22 cellular contexts compared by ENCODE assay signal in the genomic region with DNA sequence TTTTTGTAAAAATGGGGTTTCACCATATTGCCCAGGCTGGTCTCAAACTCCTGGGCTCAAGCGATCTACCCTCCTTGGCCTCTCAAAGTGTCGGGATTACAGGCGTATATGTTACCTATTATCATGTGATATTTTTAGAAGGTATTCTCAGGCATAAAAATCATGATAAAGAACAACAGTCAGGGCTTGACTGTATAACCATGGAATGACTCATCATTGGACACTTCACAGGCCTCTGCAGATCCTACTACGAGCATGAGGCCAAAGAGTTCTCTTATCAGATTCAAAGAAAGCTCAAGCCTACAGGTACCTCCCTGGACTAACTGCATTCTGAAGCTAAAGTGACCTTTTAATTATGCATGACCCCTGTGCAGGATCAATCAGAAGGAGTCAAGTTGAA.
DNase-seq lines count a peak whose midpoint lies in the region; FAIRE-seq and TF ChIP-seq lines count a peak whose summit lies in the region.
"Had no signal": no experiment of that assay in that cellular context is flagged by ENCODE, and none has a peak within 500 bp of the region (broad histone marks: within the 10 kb centered on the region; RNA-seq: fewer than 3 reads in every experiment).

No MANE protein-coding gene starts in this region.

- in situ Hi-C loops in Caki2 (cut with HindIII; ENCODE audit: low pct_unique_long_range_greater_than_20kb, low sequenced_read_pairs): no loop called here

- H3K36me3 ChIP-seq in bronchial epithelial cell (ENCODE audit: control insufficient read depth, insufficient read depth, low read length): no peaks in the 10 kb centered on the region
- H3K36me3 ChIP-seq: esophagus squamous epithelium, stomach had no signal

- DNase-seq in Caki2 (ENCODE audit: low read depth): peak; percentile 6
- DNase-seq in NCI-H226: peak; percentile 53
- DNase-seq in bronchial epithelial cell (ENCODE audit: low read depth): peak; percentile 77
- DNase-seq in kidney tubule cell (ENCODE audit: low spot score): peak; percentile 68
- no peak for DNase-seq in NCI-H2081 (lab: John Stamatoyannopoulos, UW)
- no peak for DNase-seq in frontal cortex (ENCODE audit: low spot score in 2 of 2)
- no peak for DNase-seq in germinal center (ENCODE audit: low spot score)
- DNase-seq in stimulated activated CD4-positive, alpha-beta T cell treated with anti-CD3 and anti-CD28 coated beads, Interleukin-2, amount 100 ng/mL, for 24 hours: no peak
- DNase-seq: activated CD4-positive, alpha-beta T cell treated with anti-CD3 and anti-CD28 coated beads for 48 hours; activated CD8-positive, alpha-beta memory T cell treated with anti-CD3 and anti-CD28 coated beads, Interleukin-2, amount 50 U/mL, for 4 hours; activated effector memory CD4-positive, alpha-beta T cell treated with Interleukin-2 at 50 U/mL for 16 hours; CD4-positive, CD25-positive, alpha-beta regulatory T cell; central memory CD4-positive, alpha-beta T cell; esophagus squamous epithelium; KBM-7; NCI-H1092 treated with DMSO at 0.1 percent for 48 hours; NCI-H2029 treated with DMSO at 0.1 percent for 48 hours; NCI-H510A; nephron progenitor cell; posterior cingulate gyrus; stomach; T-cell had no signal

- FAIRE-seq in bronchial epithelial cell (lab: Jason Lieb, UNC) (no peak), frontal cortex (lab: Jason Lieb, UNC) (no peak)

- H3K27me3 ChIP-seq in bronchial epithelial cell (ENCODE audit: control insufficient read depth, insufficient read depth, low read length): no peaks in the 10 kb centered on the region
- H3K27me3 ChIP-seq: esophagus squamous epithelium, stomach had no signal

- no peak for TF ChIP-seq CTCF in bronchial epithelial cell (IDR thresholded peaks at IDR 0.05; ENCODE audit: insufficient read depth, low read length, severe bottlenecking)

- no peak overlapping the region for H3K4me3 ChIP-seq in bronchial epithelial cell (ENCODE audit: low read depth, low read length)
- H3K4me3 ChIP-seq: esophagus squamous epithelium, stomach had no signal

Comparison
In these comparisons a context has a peak if more than half of its experiments do, and no peak if none do; other contexts are left out.
1. DNase-seq: peak in Caki2 (single experiment), NCI-H226 (single experiment), bronchial epithelial cell (single experiment) and kidney tubule cell (single experiment); none in NCI-H2081 (0 of 2), frontal cortex (0 of 2), germinal center (single experiment) and stimulated activated CD4-positive, alpha-beta T cell treated with anti-CD3 and anti-CD28 coated beads, Interleukin-2, amount 100 ng/mL, for 24 hours (0 of 2).